8 cellular contexts compared by ENCODE assay signal in genomic region chr12:40011775-40012129, GRCh38.
DNase-seq lines count a peak whose midpoint lies in the region; ATAC-seq and TF ChIP-seq lines count a peak whose summit lies in the region.

No MANE protein-coding gene starts in this region.

- H4K20me1 ChIP-seq in osteoblast (ENCODE audit: insufficient read depth, low read length), result no peaks in the 10 kb centered on the region

- no peak for DNase-seq in activated naive CD8-positive, alpha-beta T cell treated with anti-CD3 and anti-CD28 coated beads, Interleukin-2, amount 10 ng/mL, durations not matched to agents 7 days and 5 days
- no peak for DNase-seq in osteoblast (ENCODE audit: insufficient read length, low spot score, missing footprints)
- no peak for DNase-seq in cerebellar cortex (ENCODE audit: low spot score)
- no peak for DNase-seq in effector CD8-positive, alpha-beta T cell (lab: John Stamatoyannopoulos, UW)
- DNase-seq in NCI-H1694 (lab: John Stamatoyannopoulos, UW), result no peak
- DNase-seq in stimulated activated naive CD4-positive, alpha-beta T cell (lab: John Stamatoyannopoulos, UW), result no peak

- no peaks in the 10 kb centered on the region for H3K9me3 Mint-ChIP-seq in activated naive CD8-positive, alpha-beta T cell treated with anti-CD3 and anti-CD28 coated beads, Interleukin-2, amount 10 ng/mL, durations not matched to agents 7 days and 5 days

- H3K79me2 ChIP-seq in osteoblast (ENCODE audit: insufficient read depth, low read length), result no peaks in the 10 kb centered on the region

- H3K27ac Mint-ChIP-seq in activated naive CD8-positive, alpha-beta T cell treated with anti-CD3 and anti-CD28 coated beads, Interleukin-2, amount 10 ng/mL, durations not matched to agents 7 days and 5 days, result peak overlapping the region; percentile 64

- peak overlapping the region; percentile 86 for H3K4me2 ChIP-seq in osteoblast (ENCODE audit: insufficient read depth, low read length)

- H2AFZ ChIP-seq in osteoblast (ENCODE audit: low read length), result peak overlapping the region; percentile 93

- H3K4me1 ChIP-seq in osteoblast (ENCODE audit: insufficient read depth, low read length), result peaks cover 11% of the 10 kb centered on the region

- no peaks in the 10 kb centered on the region for H3K9me3 ChIP-seq in osteoblast (ENCODE audit: low read depth, low read length)

- H3K4me3 ChIP-seq in osteoblast (ENCODE audit: insufficient read depth, low read length), result peak overlapping the region; percentile 67

- no peaks in the 10 kb centered on the region for H3K36me3 Mint-ChIP-seq in activated naive CD8-positive, alpha-beta T cell treated with anti-CD3 and anti-CD28 coated beads, Interleukin-2, amount 10 ng/mL, durations not matched to agents 7 days and 5 days

- H3K4me3 Mint-ChIP-seq in activated naive CD8-positive, alpha-beta T cell treated with anti-CD3 and anti-CD28 coated beads, Interleukin-2, amount 10 ng/mL, durations not matched to agents 7 days and 5 days, result peak overlapping the region; percentile 72

- no peaks in the 10 kb centered on the region for H3K27me3 ChIP-seq in osteoblast (ENCODE audit: insufficient read depth, low read length)

- no peaks in the 10 kb centered on the region for H3K36me3 ChIP-seq in osteoblast (ENCODE audit: insufficient read depth, low read length)

- peaks cover 15% of the 10 kb centered on the region for H3K4me1 Mint-ChIP-seq in activated naive CD8-positive, alpha-beta T cell treated with anti-CD3 and anti-CD28 coated beads, Interleukin-2, amount 10 ng/mL, durations not matched to agents 7 days and 5 days

- POLR2A ChIA-PET in activated naive CD8-positive, alpha-beta T cell treated with anti-CD3 and anti-CD28 coated beads, Interleukin-2, amount 10 ng/mL, durations not matched to agents 7 days and 5 days (lab: Charles Lee), result interaction anchor here (1.3 kb wide), 1 partner anchor 94 kb away, joined by 5 read pairs; the partner anchor contains the start of gene SLC2A13

- no peak for TF ChIP-seq CTCF in osteoblast (IDR thresholded peaks at IDR 0.05; ENCODE audit: extremely low read depth, low read depth, low read length)

- peak; percentile 9 for ATAC-seq in GM19351 (IDR thresholded peaks at IDR 0.05; ENCODE audit: unreplicated experiment)
- peak; percentile 14 for ATAC-seq in HG02938 (IDR thresholded peaks at IDR 0.05; ENCODE audit: unreplicated experiment)
- no peak for ATAC-seq in activated naive CD8-positive, alpha-beta T cell treated with anti-CD3 and anti-CD28 coated beads, Interleukin-2, amount 10 ng/mL, durations not matched to agents 7 days and 5 days (ENCODE audit: low read depth)

- H3K27me3 Mint-ChIP-seq in activated naive CD8-positive, alpha-beta T cell treated with anti-CD3 and anti-CD28 coated beads, Interleukin-2, amount 10 ng/mL, durations not matched to agents 7 days and 5 days, result no peaks in the 10 kb centered on the region

- H3K27ac ChIP-seq in osteoblast (ENCODE audit: low read depth, low read length), result peak overlapping the region; percentile 20
